1 cellular context compared by ENCODE assay signal in the genomic region with DNA sequence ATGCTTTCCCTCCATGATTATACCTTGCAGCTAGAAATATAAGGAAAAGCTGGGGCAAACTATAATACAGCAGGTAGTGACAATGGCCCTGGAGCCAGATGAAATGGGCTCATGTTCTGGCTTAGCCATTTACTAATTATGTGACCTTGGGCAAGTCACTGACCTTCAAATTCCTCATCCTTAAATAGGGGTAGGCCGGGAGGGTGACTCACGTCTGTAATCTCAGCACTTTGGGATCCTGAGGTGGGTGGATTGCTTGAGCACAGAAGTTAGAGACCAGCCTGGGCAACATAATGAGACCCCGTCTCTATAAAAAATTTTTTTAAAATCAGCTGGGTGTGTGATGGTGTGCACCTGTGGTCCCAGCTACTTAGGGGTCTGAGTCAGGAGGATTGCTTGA.
TF ChIP-seq lines count a peak whose summit lies in the region.

No MANE protein-coding gene starts in this region.

TF ChIP-seq in IMR-90, 13 proteins besides CTCF, POLR2A, EP300 and RAD21:
- TF ChIP-seq RCOR1 (IDR thresholded peaks at IDR 0.05; ENCODE audit: insufficient replicate concordance, low read length): no peak
- TF ChIP-seq FOS (IDR thresholded peaks at IDR 0.05; ENCODE audit: low read depth, low read length): no peak
